In the genomic region with DNA sequence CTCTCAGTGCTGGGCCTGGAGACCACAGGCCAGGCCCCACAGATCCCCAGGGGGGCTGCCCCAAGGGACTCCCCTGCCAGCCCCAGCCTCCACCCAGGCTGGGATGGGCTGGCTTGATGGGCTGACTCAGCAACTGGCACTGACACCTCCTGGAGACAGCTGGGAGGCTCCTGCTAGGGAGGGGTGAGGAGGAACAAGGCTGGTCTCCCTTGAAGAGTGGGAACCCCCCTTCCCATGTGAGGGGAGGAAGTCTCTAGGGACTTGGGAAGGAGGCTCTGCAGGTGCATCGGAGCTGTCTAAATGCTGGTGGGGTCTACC, we compare ENCODE assay signal across 2 cellular contexts.
TF ChIP-seq lines count a peak whose summit lies in the region.

No MANE protein-coding gene starts in this region.

TF ChIP-seq in HEK293, 187 proteins besides CTCF, POLR2A, EP300 and RAD21 (continued from another document):
- TF ChIP-seq, protein P1, sequence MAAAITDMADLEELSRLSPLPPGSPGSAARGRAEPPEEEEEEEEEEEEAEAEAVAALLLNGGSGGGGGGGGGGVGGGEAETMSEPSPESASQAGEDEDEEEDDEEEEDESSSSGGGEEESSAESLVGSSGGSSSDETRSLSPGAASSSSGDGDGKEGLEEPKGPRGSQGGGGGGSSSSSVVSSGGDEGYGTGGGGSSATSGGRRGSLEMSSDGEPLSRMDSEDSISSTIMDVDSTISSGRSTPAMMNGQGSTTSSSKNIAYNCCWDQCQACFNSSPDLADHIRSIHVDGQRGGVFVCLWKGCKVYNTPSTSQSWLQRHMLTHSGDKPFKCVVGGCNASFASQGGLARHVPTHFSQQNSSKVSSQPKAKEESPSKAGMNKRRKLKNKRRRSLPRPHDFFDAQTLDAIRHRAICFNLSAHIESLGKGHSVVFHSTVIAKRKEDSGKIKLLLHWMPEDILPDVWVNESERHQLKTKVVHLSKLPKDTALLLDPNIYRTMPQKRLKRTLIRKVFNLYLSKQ (tag by site-specific recombination; IDR thresholded peaks at IDR 0.05; ENCODE audit: borderline replicate concordance), result no peak
- TF ChIP-seq ZNF510 (tag by site-specific recombination; IDR thresholded peaks at IDR 0.05; ENCODE audit: insufficient replicate concordance) (no peak), ZNF202 (tag by site-specific recombination; IDR thresholded peaks at IDR 0.05; ENCODE audit: borderline replicate concordance) (no peak), GLIS2 (tag by site-specific recombination; IDR thresholded peaks at IDR 0.05) (peak; percentile 76), ZBTB8A (tag by site-specific recombination; IDR thresholded peaks at IDR 0.05) (0 out of 2 replicates have a peak, but pooled peaks have one; percentile 17), ZNF785 (tag by site-specific recombination; IDR thresholded peaks at IDR 0.05) (no peak), SP7 (tag by site-specific recombination; IDR thresholded peaks at IDR 0.05) (peak; percentile 27; the same call in 1 of the 2 replicates), ZNF658 (tag by site-specific recombination; IDR thresholded peaks at IDR 0.05) (no peak)
- TF ChIP-seq, protein P2, sequence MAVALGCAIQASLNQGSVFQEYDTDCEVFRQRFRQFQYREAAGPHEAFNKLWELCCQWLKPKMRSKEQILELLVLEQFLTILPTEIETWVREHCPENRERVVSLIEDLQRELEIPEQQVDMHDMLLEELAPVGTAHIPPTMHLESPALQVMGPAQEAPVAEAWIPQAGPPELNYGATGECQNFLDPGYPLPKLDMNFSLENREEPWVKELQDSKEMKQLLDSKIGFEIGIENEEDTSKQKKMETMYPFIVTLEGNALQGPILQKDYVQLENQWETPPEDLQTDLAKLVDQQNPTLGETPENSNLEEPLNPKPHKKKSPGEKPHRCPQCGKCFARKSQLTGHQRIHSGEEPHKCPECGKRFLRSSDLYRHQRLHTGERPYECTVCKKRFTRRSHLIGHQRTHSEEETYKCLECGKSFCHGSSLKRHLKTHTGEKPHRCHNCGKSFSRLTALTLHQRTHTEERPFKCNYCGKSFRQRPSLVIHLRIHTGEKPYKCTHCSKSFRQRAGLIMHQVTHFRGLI (tag by site-specific recombination; IDR thresholded peaks at IDR 0.05), result 0 out of 2 replicates have a peak, but pooled peaks have one; percentile 37

TF ChIP-seq in HepG2, 621 proteins besides CTCF, POLR2A, EP300 and RAD21 (continued from another document):
- TF ChIP-seq, protein P3, sequence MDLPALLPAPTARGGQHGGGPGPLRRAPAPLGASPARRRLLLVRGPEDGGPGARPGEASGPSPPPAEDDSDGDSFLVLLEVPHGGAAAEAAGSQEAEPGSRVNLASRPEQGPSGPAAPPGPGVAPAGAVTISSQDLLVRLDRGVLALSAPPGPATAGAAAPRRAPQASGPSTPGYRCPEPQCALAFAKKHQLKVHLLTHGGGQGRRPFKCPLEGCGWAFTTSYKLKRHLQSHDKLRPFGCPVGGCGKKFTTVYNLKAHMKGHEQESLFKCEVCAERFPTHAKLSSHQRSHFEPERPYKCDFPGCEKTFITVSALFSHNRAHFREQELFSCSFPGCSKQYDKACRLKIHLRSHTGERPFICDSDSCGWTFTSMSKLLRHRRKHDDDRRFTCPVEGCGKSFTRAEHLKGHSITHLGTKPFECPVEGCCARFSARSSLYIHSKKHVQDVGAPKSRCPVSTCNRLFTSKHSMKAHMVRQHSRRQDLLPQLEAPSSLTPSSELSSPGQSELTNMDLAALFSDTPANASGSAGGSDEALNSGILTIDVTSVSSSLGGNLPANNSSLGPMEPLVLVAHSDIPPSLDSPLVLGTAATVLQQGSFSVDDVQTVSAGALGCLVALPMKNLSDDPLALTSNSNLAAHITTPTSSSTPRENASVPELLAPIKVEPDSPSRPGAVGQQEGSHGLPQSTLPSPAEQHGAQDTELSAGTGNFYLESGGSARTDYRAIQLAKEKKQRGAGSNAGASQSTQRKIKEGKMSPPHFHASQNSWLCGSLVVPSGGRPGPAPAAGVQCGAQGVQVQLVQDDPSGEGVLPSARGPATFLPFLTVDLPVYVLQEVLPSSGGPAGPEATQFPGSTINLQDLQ (CRISPR knock-in tag; IDR thresholded peaks at IDR 0.05), result no peak
- TF ChIP-seq DBP (CRISPR knock-in tag; IDR thresholded peaks at IDR 0.05; ENCODE audit: not compliant biosample characterization) (no peak), ZC3H13 (CRISPR knock-in tag; IDR thresholded peaks at IDR 0.05) (0 out of 2 replicates have a peak, but pooled peaks have one; percentile 34), ZBTB2 (CRISPR knock-in tag; IDR thresholded peaks at IDR 0.05; ENCODE audit: low read depth) (no peak)
- TF ChIP-seq, protein P4, sequence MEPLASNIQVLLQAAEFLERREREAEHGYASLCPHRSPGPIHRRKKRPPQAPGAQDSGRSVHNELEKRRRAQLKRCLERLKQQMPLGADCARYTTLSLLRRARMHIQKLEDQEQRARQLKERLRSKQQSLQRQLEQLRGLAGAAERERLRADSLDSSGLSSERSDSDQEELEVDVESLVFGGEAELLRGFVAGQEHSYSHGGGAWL (CRISPR knock-in tag; IDR thresholded peaks at IDR 0.05), result 0 out of 2 replicates have a peak, but pooled peaks have one; percentile 0
TF ChIP-seq in HepG2: peak in this region for 8.
